ENCODE assay signal across 23 cellular contexts in genomic region chr3:62539762-62540161, GRCh38.
"Had no signal": no experiment of that assay in that cellular context is flagged by ENCODE, and none has a peak within 500 bp of the region (broad histone marks: within the 10 kb centered on the region; RNA-seq: fewer than 3 reads in every experiment).

No MANE protein-coding gene starts in this region.

- H3K9ac ChIP-seq: KMS-11, SK-N-SH had no signal

- DNase-seq: IMR-90, Kasumi-1, MM.1S, NCI-H1092 treated with DMSO at 0.1 percent for 48 hours, NCI-H1436, NCI-H187, NCI-H2029, NCI-H2081 treated with DMSO at 0.1 percent for 48 hours, NCI-H2227 treated with DMSO at 0.1 percent for 48 hours, NCI-H510A, NCI-H524 treated with DMSO at 0.1 percent for 48 hours, NCI-H774, PC-3, SHP77, SK-N-SH, SW 1271, T-helper 1 cell had no signal

- H3K9me3 ChIP-seq: SK-N-SH had no signal

- FAIRE-seq: HepG2, HTR-8/SVneo had no signal

- ATAC-seq: HepG2, Panc1, PC-3 had no signal

- H3K27ac ChIP-seq: HL-60, KMS-11, RWPE1 had no signal
